ENCODE assay signal across 14 cellular contexts in the genomic region with DNA sequence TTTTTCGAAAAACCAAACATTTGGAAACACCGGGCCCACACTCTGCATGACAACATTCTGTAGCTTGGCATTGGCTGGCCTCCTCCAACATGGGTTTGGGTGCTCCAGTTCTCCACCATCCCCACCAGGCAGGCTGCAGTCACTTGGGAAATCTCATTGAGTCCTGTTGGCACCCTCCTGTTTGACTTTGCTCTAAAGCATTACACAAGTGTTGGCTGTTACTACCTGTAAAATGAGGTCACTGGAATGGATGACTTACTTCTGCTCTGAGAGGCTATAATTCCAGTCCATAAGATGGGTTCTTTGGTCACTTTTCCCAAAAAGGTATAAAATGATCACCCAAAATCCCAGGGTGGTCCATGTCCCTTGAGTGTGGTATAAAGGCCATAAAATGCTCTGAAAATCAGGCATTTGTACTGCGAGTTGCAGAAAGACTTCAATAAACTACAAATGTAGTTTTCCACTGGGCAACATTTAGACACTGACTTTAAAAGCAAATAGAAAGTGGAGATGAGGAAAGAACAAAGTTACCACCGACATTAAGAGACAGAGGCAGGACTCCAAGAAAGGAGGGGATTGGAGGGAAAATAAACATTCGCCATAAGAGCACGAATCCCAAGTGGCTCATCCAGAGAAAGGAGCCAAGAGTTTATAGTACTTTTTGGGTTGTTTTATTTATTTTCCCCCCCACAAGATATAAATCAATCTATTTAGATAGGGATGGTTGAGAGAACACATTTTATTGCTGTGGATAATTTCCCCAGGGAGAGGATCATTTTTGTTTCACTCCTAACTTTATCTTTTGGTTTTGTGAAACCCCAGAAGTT.
A peak's percentile ranks its signal among the peaks of the same experiment; 100 is the strongest.
DNase-seq lines count a peak whose midpoint lies in the region; ATAC-seq, FAIRE-seq and TF ChIP-seq lines count a peak whose summit lies in the region.
"Had no signal": no experiment of that assay in that cellular context is flagged by ENCODE, and none has a peak within 500 bp of the region (broad histone marks: within the 10 kb centered on the region; RNA-seq: fewer than 3 reads in every experiment).

No MANE protein-coding gene starts in this region.

- no peak overlapping the region for H3K4me3 ChIP-seq in MG63
- H3K4me3 ChIP-seq in mucosa of rectum (ENCODE audit: low read length in 2 of 2): no peak overlapping the region
- H3K4me3 ChIP-seq in tibial artery: no peak overlapping the region
- H3K4me3 ChIP-seq: body of pancreas had no signal

- peak overlapping the region; percentile 19 to 50 for H3K27ac ChIP-seq in mucosa of rectum (ENCODE audit: low read depth in 2 of 2, low read length in 2 of 2)
- H3K27ac ChIP-seq in tibial artery: peak overlapping the region; percentile 17 to 41
- H3K27ac ChIP-seq: body of pancreas, parathyroid adenoma had no signal

- no peak for TF ChIP-seq CTCF in tibial artery (IDR thresholded peaks at IDR 0.05)

- intact Hi-C loops in tibial artery (cut with DNase I; ENCODE audit: low total_unique reads): no loop called here

- H3K4me1 ChIP-seq in mucosa of rectum (ENCODE audit: control insufficient read depth in 2 of 2, insufficient read depth in 2 of 2, low read length in 2 of 2) (peaks cover 0 to 2% of the 10 kb centered on the region in 2 donors), tibial artery (peaks cover 0 to 28% (median 12%) of the 10 kb centered on the region in 4 donors)
- H3K4me1 ChIP-seq: body of pancreas, parathyroid adenoma had no signal

- FAIRE-seq in endometrium (lab: Jason Lieb, UNC): peak; percentile 87
- FAIRE-seq: G401.6 had no signal

- DNase-seq in MG63 (peak; percentile 12), tibial artery (no peak), NCI-H1694 treated with DMSO at 0.1 percent for 48 hours (lab: John Stamatoyannopoulos, UW) (no peak), OCI-M2 (lab: John Stamatoyannopoulos, UW; ENCODE audit: unreplicated experiment) (no peak)
- DNase-seq: body of pancreas; CD4-positive, alpha-beta memory T cell; midbrain; trophoblast cell had no signal

- H3K9me3 ChIP-seq in MG63: no peaks in the 10 kb centered on the region
- no peaks in the 10 kb centered on the region for H3K9me3 ChIP-seq in mucosa of rectum (ENCODE audit: control insufficient read depth in 2 of 2, low read length in 2 of 2)
- no peaks in the 10 kb centered on the region for H3K9me3 ChIP-seq in tibial artery
- H3K9me3 ChIP-seq: body of pancreas, SK-N-SH had no signal

- no peak for ATAC-seq in activated CD4-positive, CD25-positive, alpha-beta regulatory T cell treated with anti-CD3 and anti-CD28 coated beads, Interleukin-2, amount 50 U/mL, for 24 hours
- ATAC-seq: body of pancreas had no signal

- no peaks in the 10 kb centered on the region for H3K36me3 ChIP-seq in MG63
- no peaks in the 10 kb centered on the region for H3K36me3 ChIP-seq in mucosa of rectum (ENCODE audit: control insufficient read depth in 2 of 2, insufficient read depth in 2 of 2, low read length in 2 of 2)
- no peaks in the 10 kb centered on the region for H3K36me3 ChIP-seq in tibial artery

- H3K27me3 ChIP-seq in MG63 (no peaks in the 10 kb centered on the region), mucosa of rectum (ENCODE audit: control insufficient read depth in 2 of 2, insufficient read depth in 2 of 2, low read length in 2 of 2) (peaks cover 0 to 2% of the 10 kb centered on the region in 2 donors), tibial artery (no peaks in the 10 kb centered on the region)
- H3K27me3 ChIP-seq: body of pancreas had no signal

- no peak overlapping the region for H3K9ac ChIP-seq in mucosa of rectum (ENCODE audit: low read depth in 1 of 2, low read length in 2 of 2)
- H3K9ac ChIP-seq: parathyroid adenoma, SK-N-SH had no signal
